Comparison of ENCODE assay signal across 1 cellular context in the genomic region with DNA sequence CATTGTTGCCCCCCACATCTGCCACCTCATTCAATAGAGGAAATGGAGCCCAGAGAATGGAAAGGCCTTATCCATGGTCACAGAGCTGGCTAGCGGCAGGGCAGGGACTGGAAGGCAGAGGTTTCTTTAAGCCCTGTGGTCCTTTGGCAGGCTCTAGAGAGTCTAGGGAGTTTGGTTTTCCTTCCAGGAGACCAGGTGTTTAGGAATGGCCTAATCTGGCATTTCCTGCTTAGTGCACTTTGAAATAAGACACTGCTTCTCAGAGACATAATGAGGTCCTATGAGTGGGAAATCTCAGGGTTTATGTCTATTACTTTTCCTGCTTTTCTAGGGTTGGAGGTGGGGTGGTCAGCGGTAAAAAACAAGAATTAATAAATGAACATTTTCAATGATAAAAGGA.
TF ChIP-seq lines count a peak whose summit lies in the region.

No MANE protein-coding gene starts in this region.

TF ChIP-seq in IMR-90, 13 proteins besides CTCF, POLR2A, EP300 and RAD21:
- TF ChIP-seq RCOR1 (IDR thresholded peaks at IDR 0.05; ENCODE audit: insufficient replicate concordance, low read length), result no peak
TF ChIP-seq in IMR-90: peak in this region for 0.
